11 cellular contexts compared by ENCODE assay signal in the genomic region with DNA sequence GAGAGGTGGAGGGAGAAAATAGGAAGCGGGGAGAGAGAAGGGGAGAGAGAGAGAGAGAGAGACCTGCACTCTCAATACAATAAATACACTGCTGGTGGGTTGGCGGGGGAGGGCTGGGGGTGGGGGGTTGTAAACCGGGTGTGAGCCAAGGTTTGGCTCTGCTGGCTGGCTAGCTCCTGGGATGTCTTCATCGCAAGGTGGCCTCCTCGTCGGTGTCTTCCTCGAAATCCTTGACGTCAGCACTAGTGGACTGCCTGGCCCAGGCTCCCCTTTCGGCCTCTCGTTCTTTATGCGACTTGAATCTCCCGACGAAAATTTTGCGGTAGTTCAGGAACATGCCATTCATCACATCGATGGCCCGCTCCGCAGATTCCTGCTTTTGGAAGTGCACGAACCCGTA. TPM values are rescaled to one million over a fixed set of nuclear protein-coding genes. Genes with fewer than 3 reads are reported as not detected.
"Had no signal": no experiment of that assay in that cellular context is flagged by ENCODE, and none has a peak within 500 bp of the region (broad histone marks: within the 10 kb centered on the region; RNA-seq: fewer than 3 reads in every experiment).

No MANE protein-coding gene starts in this region.

RNA-seq across cellular contexts. Expression of gene PABPC1L2A, which starts 0.7 kb away (rescaled TPM):
- total RNA-seq: OCI-LY7, PC-3, PC-9, Peyer's patch, Right ventricle myocardium inferior, Right ventricle myocardium superior, RPMI7951, SJCRH30, SJSA1, SK-MEL-5 had no signal
- polyA plus RNA-seq: SK-N-SH had no signal
